In the genomic region with DNA sequence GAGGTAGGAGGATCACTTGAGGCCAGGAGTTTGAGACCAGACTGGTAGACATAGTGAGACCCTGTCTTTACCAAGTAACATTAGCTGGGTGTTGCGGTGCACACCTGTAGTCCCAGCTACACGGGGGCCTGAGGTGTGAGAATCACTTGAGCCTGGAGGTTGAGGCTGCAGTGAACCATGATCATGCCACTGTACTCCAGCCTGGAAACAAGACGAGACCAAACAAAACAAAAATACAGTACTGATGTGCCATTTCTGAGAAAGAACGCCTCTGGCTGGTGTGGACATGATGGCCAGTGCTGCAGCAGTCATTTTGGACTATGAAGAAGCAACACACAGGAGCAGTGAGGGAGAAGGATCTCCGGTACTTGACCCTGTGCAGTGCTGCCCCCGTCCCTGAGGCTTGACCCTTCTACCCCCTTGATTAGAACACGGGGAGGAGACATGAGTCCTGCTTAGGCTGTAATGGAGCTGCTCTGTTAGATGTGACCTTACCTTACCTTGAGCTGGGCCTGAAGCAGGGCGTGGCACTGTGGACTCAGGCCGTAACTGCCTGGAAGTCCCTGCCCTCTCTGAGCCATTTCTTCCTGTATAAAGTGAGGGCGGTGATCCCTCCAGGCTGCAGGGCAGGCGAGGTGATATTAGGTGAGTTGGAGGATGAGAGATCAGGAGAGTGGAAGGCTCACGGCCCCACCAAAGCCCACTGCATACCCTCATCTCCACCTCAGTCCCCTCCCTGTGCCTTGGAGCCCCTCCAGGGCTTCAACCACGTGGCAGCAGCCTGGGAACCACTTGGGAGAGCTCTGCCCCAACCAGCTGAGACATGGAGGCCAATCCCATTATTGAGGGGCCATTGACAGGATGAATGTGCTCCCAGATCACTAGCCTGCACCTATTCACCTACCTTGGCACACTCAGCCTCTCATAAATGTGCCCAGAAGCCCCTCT, we compare ENCODE assay signal across 1 cellular context.
A peak's percentile ranks its signal among the peaks of the same experiment; 100 is the strongest.
TF ChIP-seq lines count a peak whose summit lies in the region.

No MANE protein-coding gene starts in this region.

TF ChIP-seq in K562, 482 proteins besides CTCF, POLR2A, EP300 and RAD21 (continued from another document and continues in another):
- TF ChIP-seq, protein P1, sequence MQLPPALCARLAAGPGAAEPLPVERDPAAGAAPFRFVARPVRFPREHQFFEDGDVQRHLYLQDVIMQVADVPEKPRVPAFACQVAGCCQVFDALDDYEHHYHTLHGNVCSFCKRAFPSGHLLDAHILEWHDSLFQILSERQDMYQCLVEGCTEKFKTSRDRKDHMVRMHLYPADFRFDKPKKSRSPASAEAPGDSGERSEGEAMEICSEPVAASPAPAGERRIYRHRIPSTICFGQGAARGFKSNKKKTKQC (CRISPR knock-in tag; IDR thresholded peaks at IDR 0.05) = no peak
- no peak for TF ChIP-seq EHMT2 (IDR thresholded peaks at IDR 0.05)
- TF ChIP-seq MTA1 (IDR thresholded peaks at IDR 0.05; ENCODE audit: borderline replicate concordance) = no peak
- TF ChIP-seq EWSR1 (IDR thresholded peaks at IDR 0.05; ENCODE audit: borderline replicate concordance, low read depth, partially characterized antibody) = no peak
- no peak for TF ChIP-seq POLR2H (tag; IDR thresholded peaks at IDR 0.05; ENCODE audit: low read depth)
- TF ChIP-seq BRF2 (IDR thresholded peaks at IDR 0.05; ENCODE audit: borderline replicate concordance, insufficient read depth, insufficient read length) = no peak
- TF ChIP-seq ZNF143 (CRISPR knock-in tag; IDR thresholded peaks at IDR 0.05) = no peak; the same call in 1 of the 2 replicates
- TF ChIP-seq XRCC4 (IDR thresholded peaks at IDR 0.05; ENCODE audit: extremely low read depth, insufficient read depth, insufficient read length) = no peak
- 0 out of 2 replicates have a peak, but pooled peaks have one; percentile 12 for TF ChIP-seq SMARCA4 (IDR thresholded peaks at IDR 0.05)
- no peak for TF ChIP-seq SIN3B (IDR thresholded peaks at IDR 0.05; ENCODE audit: low read depth)
- no peak for TF ChIP-seq DACH1 (IDR thresholded peaks at IDR 0.05; ENCODE audit: partially characterized antibody)
- TF ChIP-seq PHF20 (IDR thresholded peaks at IDR 0.05; ENCODE audit: partially characterized antibody) = no peak
- no peak for TF ChIP-seq IRF2 (CRISPR knock-in tag; IDR thresholded peaks at IDR 0.05)
- TF ChIP-seq NR2C2 (CRISPR knock-in tag; IDR thresholded peaks at IDR 0.05) = peak; percentile 54; the same call in 1 of the 2 replicates
- TF ChIP-seq NR2C2 (tag; IDR thresholded peaks at IDR 0.05) = peak; percentile 18; the same call in 1 of the 2 replicates
- no peak for TF ChIP-seq FUS (optimal IDR thresholded peaks at IDR 0.05; ENCODE audit: low read depth, low read length)
- no peak for TF ChIP-seq MGA (IDR thresholded peaks at IDR 0.05)
- TF ChIP-seq ZNF165 (CRISPR knock-in tag; IDR thresholded peaks at IDR 0.05; ENCODE audit: borderline replicate concordance) = no peak
- TF ChIP-seq ZNF311 (CRISPR knock-in tag; IDR thresholded peaks at IDR 0.05) = no peak
- no peak for TF ChIP-seq CSDE1 (IDR thresholded peaks at IDR 0.05)
- no peak for TF ChIP-seq MTA2 (IDR thresholded peaks at IDR 0.05; ENCODE audit: low read depth)
- TF ChIP-seq NBN (IDR thresholded peaks at IDR 0.05; ENCODE audit: low read depth) = peak; percentile 51; the same call in 1 of the 2 replicates
- no peak for TF ChIP-seq U2AF2 (optimal IDR thresholded peaks at IDR 0.05; ENCODE audit: low read depth, low read length)
- TF ChIP-seq, protein P2, sequence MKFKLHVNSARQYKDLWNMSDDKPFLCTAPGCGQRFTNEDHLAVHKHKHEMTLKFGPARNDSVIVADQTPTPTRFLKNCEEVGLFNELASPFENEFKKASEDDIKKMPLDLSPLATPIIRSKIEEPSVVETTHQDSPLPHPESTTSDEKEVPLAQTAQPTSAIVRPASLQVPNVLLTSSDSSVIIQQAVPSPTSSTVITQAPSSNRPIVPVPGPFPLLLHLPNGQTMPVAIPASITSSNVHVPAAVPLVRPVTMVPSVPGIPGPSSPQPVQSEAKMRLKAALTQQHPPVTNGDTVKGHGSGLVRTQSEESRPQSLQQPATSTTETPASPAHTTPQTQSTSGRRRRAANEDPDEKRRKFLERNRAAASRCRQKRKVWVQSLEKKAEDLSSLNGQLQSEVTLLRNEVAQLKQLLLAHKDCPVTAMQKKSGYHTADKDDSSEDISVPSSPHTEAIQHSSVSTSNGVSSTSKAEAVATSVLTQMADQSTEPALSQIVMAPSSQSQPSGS (CRISPR knock-in tag; IDR thresholded peaks at IDR 0.05) = no peak
- no peak for TF ChIP-seq ZNF75A (CRISPR knock-in tag; IDR thresholded peaks at IDR 0.05)
- TF ChIP-seq ZNF224 (CRISPR knock-in tag; IDR thresholded peaks at IDR 0.05) = no peak
- TF ChIP-seq SRSF1 (IDR thresholded peaks at IDR 0.05; ENCODE audit: low read depth, low read length) = no peak
- no peak for TF ChIP-seq MAFF (IDR thresholded peaks at IDR 0.05; ENCODE audit: low read length)
- TF ChIP-seq KLF16 (IDR thresholded peaks at IDR 0.05) = no peak
- peak; percentile 36; the same call in 1 of the 2 replicates for TF ChIP-seq ZC3H4 (CRISPR knock-in tag; IDR thresholded peaks at IDR 0.05; ENCODE audit: borderline replicate concordance)
- TF ChIP-seq GMEB1 (CRISPR knock-in tag; IDR thresholded peaks at IDR 0.05) = no peak
- no peak for TF ChIP-seq MAZ (CRISPR knock-in tag; conservative IDR thresholded peaks at IDR 0.05 in 1 of 2, IDR thresholded peaks at IDR 0.05 in 1 of 2)
- no peak for TF ChIP-seq TCF3 (CRISPR knock-in tag; IDR thresholded peaks at IDR 0.05)
- TF ChIP-seq NR2F6 (CRISPR knock-in tag; IDR thresholded peaks at IDR 0.05) = no peak
- TF ChIP-seq NRF1 (conservative IDR thresholded peaks at IDR 0.05 in 1 of 2, IDR thresholded peaks at IDR 0.05 in 1 of 2) = 0 out of 4 replicates have a peak, but pooled peaks of 1 of the 2 experiments have one; percentile 24
